ENCODE assay signal across 1 cellular context in the genomic region with DNA sequence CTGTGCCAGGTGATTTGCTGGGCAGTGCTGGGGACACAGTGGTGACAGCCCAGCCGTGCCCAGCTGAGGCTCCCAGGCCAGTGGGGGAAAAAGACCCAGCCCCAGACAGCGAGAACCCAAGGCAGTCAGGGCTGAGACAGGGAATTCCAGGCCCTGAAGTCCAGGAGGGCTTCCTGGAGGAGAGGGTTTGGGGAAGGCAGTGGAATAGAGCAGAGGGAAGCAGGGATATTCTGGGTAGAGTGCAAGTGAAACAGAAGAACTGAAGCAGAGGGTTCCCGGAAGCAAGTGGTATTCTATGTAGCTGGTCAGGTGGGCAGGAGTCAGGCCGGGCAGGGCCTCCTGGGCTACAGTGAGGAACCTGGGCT.
TF ChIP-seq lines count a peak whose summit lies in the region.

No MANE protein-coding gene starts in this region.

TF ChIP-seq in GM23338, 12 proteins besides CTCF, POLR2A, EP300 and RAD21 (continued from another document):
- TF ChIP-seq, protein P1, sequence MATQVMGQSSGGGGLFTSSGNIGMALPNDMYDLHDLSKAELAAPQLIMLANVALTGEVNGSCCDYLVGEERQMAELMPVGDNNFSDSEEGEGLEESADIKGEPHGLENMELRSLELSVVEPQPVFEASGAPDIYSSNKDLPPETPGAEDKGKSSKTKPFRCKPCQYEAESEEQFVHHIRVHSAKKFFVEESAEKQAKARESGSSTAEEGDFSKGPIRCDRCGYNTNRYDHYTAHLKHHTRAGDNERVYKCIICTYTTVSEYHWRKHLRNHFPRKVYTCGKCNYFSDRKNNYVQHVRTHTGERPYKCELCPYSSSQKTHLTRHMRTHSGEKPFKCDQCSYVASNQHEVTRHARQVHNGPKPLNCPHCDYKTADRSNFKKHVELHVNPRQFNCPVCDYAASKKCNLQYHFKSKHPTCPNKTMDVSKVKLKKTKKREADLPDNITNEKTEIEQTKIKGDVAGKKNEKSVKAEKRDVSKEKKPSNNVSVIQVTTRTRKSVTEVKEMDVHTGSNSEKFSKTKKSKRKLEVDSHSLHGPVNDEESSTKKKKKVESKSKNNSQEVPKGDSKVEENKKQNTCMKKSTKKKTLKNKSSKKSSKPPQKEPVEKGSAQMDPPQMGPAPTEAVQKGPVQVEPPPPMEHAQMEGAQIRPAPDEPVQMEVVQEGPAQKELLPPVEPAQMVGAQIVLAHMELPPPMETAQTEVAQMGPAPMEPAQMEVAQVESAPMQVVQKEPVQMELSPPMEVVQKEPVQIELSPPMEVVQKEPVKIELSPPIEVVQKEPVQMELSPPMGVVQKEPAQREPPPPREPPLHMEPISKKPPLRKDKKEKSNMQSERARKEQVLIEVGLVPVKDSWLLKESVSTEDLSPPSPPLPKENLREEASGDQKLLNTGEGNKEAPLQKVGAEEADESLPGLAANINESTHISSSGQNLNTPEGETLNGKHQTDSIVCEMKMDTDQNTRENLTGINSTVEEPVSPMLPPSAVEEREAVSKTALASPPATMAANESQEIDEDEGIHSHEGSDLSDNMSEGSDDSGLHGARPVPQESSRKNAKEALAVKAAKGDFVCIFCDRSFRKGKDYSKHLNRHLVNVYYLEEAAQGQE (IDR thresholded peaks at IDR 0.05; ENCODE audit: unreplicated experiment), result no peak
- TF ChIP-seq JUNB (IDR thresholded peaks at IDR 0.05; ENCODE audit: unreplicated experiment) (no peak), NANOG (IDR thresholded peaks at IDR 0.05; ENCODE audit: borderline replicate concordance) (no peak), POLR2AphosphoS5 (IDR thresholded peaks at IDR 0.05; ENCODE audit: low read depth) (no peak), EZH2phosphoT487 (IDR thresholded peaks at IDR 0.05; ENCODE audit: unreplicated experiment) (no peak), CREB1 (CRISPR knock-in tag; IDR thresholded peaks at IDR 0.05; ENCODE audit: low read depth) (no peak), ZNF114 (CRISPR knock-in tag; IDR thresholded peaks at IDR 0.05) (no peak)
- TF ChIP-seq, protein P2, sequence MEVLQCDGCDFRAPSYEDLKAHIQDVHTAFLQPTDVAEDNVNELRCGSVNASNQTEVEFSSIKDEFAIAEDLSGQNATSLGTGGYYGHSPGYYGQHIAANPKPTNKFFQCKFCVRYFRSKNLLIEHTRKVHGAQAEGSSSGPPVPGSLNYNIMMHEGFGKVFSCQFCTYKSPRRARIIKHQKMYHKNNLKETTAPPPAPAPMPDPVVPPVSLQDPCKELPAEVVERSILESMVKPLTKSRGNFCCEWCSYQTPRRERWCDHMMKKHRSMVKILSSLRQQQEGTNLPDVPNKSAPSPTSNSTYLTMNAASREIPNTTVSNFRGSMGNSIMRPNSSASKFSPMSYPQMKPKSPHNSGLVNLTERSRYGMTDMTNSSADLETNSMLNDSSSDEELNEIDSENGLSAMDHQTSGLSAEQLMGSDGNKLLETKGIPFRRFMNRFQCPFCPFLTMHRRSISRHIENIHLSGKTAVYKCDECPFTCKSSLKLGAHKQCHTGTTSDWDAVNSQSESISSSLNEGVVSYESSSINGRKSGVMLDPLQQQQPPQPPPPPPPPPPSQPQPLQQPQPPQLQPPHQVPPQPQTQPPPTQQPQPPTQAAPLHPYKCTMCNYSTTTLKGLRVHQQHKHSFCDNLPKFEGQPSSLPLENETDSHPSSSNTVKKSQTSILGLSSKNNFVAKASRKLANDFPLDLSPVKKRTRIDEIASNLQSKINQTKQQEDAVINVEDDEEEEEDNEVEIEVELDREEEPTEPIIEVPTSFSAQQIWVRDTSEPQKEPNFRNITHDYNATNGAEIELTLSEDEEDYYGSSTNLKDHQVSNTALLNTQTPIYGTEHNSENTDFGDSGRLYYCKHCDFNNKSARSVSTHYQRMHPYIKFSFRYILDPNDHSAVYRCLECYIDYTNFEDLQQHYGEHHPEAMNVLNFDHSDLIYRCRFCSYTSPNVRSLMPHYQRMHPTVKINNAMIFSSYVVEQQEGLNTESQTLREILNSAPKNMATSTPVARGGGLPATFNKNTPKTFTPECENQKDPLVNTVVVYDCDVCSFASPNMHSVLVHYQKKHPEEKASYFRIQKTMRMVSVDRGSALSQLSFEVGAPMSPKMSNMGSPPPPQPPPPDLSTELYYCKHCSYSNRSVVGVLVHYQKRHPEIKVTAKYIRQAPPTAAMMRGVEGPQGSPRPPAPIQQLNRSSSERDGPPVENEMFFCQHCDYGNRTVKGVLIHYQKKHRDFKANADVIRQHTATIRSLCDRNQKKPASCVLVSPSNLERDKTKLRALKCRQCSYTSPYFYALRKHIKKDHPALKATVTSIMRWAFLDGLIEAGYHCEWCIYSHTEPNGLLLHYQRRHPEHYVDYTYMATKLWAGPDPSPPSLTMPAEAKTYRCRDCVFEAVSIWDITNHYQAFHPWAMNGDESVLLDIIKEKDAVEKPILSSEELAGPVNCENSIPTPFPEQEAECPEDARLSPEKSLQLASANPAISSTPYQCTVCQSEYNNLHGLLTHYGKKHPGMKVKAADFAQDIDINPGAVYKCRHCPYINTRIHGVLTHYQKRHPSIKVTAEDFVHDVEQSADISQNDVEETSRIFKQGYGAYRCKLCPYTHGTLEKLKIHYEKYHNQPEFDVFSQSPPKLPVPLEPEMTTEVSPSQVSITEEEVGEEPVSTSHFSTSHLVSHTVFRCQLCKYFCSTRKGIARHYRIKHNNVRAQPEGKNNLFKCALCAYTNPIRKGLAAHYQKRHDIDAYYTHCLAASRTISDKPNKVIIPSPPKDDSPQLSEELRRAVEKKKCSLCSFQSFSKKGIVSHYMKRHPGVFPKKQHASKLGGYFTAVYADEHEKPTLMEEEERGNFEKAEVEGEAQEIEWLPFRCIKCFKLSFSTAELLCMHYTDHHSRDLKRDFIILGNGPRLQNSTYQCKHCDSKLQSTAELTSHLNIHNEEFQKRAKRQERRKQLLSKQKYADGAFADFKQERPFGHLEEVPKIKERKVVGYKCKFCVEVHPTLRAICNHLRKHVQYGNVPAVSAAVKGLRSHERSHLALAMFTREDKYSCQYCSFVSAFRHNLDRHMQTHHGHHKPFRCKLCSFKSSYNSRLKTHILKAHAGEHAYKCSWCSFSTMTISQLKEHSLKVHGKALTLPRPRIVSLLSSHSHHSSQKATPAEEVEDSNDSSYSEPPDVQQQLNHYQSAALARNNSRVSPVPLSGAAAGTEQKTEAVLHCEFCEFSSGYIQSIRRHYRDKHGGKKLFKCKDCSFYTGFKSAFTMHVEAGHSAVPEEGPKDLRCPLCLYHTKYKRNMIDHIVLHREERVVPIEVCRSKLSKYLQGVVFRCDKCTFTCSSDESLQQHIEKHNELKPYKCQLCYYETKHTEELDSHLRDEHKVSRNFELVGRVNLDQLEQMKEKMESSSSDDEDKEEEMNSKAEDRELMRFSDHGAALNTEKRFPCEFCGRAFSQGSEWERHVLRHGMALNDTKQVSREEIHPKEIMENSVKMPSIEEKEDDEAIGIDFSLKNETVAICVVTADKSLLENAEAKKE (CRISPR knock-in tag; IDR thresholded peaks at IDR 0.05), result no peak
- TF ChIP-seq, protein P3, sequence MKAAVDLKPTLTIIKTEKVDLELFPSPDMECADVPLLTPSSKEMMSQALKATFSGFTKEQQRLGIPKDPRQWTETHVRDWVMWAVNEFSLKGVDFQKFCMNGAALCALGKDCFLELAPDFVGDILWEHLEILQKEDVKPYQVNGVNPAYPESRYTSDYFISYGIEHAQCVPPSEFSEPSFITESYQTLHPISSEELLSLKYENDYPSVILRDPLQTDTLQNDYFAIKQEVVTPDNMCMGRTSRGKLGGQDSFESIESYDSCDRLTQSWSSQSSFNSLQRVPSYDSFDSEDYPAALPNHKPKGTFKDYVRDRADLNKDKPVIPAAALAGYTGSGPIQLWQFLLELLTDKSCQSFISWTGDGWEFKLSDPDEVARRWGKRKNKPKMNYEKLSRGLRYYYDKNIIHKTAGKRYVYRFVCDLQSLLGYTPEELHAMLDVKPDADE (IDR thresholded peaks at IDR 0.05), result no peak
